ENCODE assay signal across 8 cellular contexts in the genomic region with DNA sequence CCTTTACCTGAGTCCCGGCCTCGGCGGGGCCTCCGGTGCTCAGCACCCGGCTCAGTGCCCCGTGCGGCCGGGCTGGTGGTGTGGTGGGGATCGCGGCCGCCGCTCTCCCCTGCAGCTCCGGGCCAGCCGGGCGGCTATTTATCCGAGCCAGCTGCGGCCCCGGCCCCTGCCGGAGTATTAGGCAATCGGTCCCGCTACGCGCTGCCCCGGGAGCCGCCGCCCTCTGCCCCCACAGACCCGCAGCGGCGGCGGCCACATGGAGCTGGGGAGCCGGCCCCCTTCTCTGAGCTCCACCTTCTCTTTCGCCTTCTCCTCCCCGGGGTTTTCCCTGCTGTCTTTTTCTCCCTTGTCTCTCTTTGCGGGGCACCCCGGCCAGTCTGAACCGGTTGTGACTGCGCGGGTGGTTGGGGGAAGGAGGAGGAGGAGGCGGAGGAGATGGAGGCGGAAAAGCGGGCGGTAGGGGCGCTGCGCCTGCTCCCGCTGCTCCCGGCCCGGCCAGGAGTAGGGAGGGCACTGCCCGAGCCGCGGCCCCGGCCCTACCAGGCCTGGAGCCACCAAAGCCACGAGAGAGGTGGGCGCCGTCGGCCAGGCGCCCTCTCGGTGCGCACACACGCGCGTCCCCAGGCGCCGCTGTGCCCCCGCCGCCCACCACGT. TPM values are rescaled to one million over a fixed set of nuclear protein-coding genes. Genes with fewer than 3 reads are reported as not detected.
DNase-seq lines count a peak whose midpoint lies in the region; ATAC-seq and TF ChIP-seq lines count a peak whose summit lies in the region.

TSS of gene SLC16A9 (minus strand) at position 379 of the 654 bp plus-strand sequence. CDS start 25,559 bp downstream, outside the sequence.

- H3K79me2 ChIP-seq in MM.1S (ENCODE audit: low read length), result peaks cover 3% of the 10 kb centered on the region; the same call in 1 of the 2 replicates

- no peaks in the 10 kb centered on the region for H3K9me2 ChIP-seq in MM.1S (replicated peaks; ENCODE audit: insufficient read depth, low read length)

- peak; percentile 86 for ATAC-seq in esophagus mucosa

- no peak for TF ChIP-seq POLR2A in suprapubic skin (IDR thresholded peaks at IDR 0.05)

- H3K27ac ChIP-seq in MM.1S (ENCODE audit: low read length) (peak within 1 kb of the TSS; percentile 37; the same call in 1 of the 2 replicates), muscle layer of colon (ENCODE audit: low read depth, low read length) (peak within 1 kb of the TSS; percentile 52), suprapubic skin (no peak within 1 kb of the TSS)

- H3K9me3 ChIP-seq in MM.1S (replicated peaks; ENCODE audit: insufficient read depth, low read length) (no peaks in the 10 kb centered on the region), muscle layer of colon (ENCODE audit: low read length) (no peaks in the 10 kb centered on the region), suprapubic skin (no peaks in the 10 kb centered on the region)

- peak; percentile 4 for DNase-seq in activated gamma-delta T cell treated with anti-CD3 and anti-CD28 coated beads, Interleukin-2, amount 50 U/mL, for 16 hours (ENCODE audit: low read depth)
- no peak for DNase-seq in activated gamma-delta T cell (lab: John Stamatoyannopoulos, UW)
- DNase-seq in HEK293T (ENCODE audit: extremely low spot score), result peak; percentile 71
- DNase-seq in MM.1S, result peak; percentile 77
- peak; percentile 66 for DNase-seq in activated CD4-positive, alpha-beta T cell treated with anti-CD3 and anti-CD28 coated beads for 48 hours
- DNase-seq in suprapubic skin (ENCODE audit: low spot score in 2 of 2), result no peak

- peak within 1 kb of the TSS; percentile 93 for H2AFZ ChIP-seq in MM.1S (ENCODE audit: low read length)

- H3K4me1 ChIP-seq in MM.1S (ENCODE audit: low read length), result peaks cover 14% of the 10 kb centered on the region; the same call in 1 of the 2 replicates
- peaks cover 6% of the 10 kb centered on the region for H3K4me1 ChIP-seq in muscle layer of colon (ENCODE audit: insufficient read depth, low read length)
- H3K4me1 ChIP-seq in suprapubic skin, result peaks cover 19% of the 10 kb centered on the region

- no peak for TF ChIP-seq EP300 in suprapubic skin (IDR thresholded peaks at IDR 0.05)

- H3K9ac ChIP-seq in MM.1S (ENCODE audit: low read length) (peak within 1 kb of the TSS; percentile 70), muscle layer of colon (ENCODE audit: low read length) (no peak within 1 kb of the TSS)

- H3K4me2 ChIP-seq in MM.1S (ENCODE audit: low read depth, low read length), result peak within 1 kb of the TSS; percentile 91

- H4K20me1 ChIP-seq in MM.1S (ENCODE audit: insufficient read depth, low read length), result no peaks in the 10 kb centered on the region

- under 1% methylated on average over 43 of the region's 66 CpGs for WGBS in suprapubic skin

- H3K36me3 ChIP-seq in MM.1S (replicated peaks; ENCODE audit: insufficient read depth, low read length) (no peaks in the 10 kb centered on the region), muscle layer of colon (ENCODE audit: insufficient read depth, low read length) (no peaks in the 10 kb centered on the region), suprapubic skin (no peaks in the 10 kb centered on the region)

- TF ChIP-seq CTCF in MM.1S (IDR thresholded peaks at IDR 0.05; ENCODE audit: low read length) (peak; percentile 37), suprapubic skin (IDR thresholded peaks at IDR 0.05) (peak in 1 of 2 donors; percentile 28)

- CTCF ChIA-PET in HEK293T (lab: Yijun Ruan, JAX), result interaction anchor here (1.0 to 1.1 kb wide), 3 partner anchors 9 to 65 kb away, joined by 3 to 5 read pairs (median 5); no protein-coding TSS in a partner anchor

- POLR2A ChIA-PET in HEK293T (lab: Yijun Ruan, JAX), result interaction anchor here (1.0 to 1.3 kb wide), 3 partner anchors 8 to 197 kb away, joined by 3 to 5 read pairs (median 4); partner anchors contain the start of gene CCDC6

- no peaks in the 10 kb centered on the region; the same call in 1 of the 2 replicates for H3F3A ChIP-seq in MM.1S (ENCODE audit: insufficient read depth, low read length)

- no peaks in the 10 kb centered on the region for H3K27me3 ChIP-seq in MM.1S (replicated peaks; ENCODE audit: insufficient read depth, low read length)
- H3K27me3 ChIP-seq in muscle layer of colon (ENCODE audit: control insufficient read depth in 1 of 2, insufficient read depth in 2 of 2, low read length in 2 of 2), result peaks cover 0 to 4% of the 10 kb centered on the region in 2 donors
- H3K27me3 ChIP-seq in suprapubic skin, result peaks cover 17% of the 10 kb centered on the region

- H3K4me3 ChIP-seq in MM.1S (ENCODE audit: low read length), result peak within 1 kb of the TSS; percentile 83
- H3K4me3 ChIP-seq in muscle layer of colon (ENCODE audit: low read depth in 1 of 2, low read length in 2 of 2), result peak within 1 kb of the TSS; percentile 63 to 68
- H3K4me3 ChIP-seq in suprapubic skin, result peak within 1 kb of the TSS; percentile 59

TF ChIP-seq in HEK293T, 16 proteins besides CTCF, POLR2A, EP300 and RAD21:
- no peak for TF ChIP-seq SP1 (IDR thresholded peaks at IDR 0.05)
- TF ChIP-seq L3MBTL2 (conservative IDR thresholded peaks at IDR 0.05), result peak; percentile 40; the same call in 1 of the 2 replicates
- no peak for TF ChIP-seq NFRKB (IDR thresholded peaks at IDR 0.05)
- TF ChIP-seq ZNF384 (IDR thresholded peaks at IDR 0.05), result no peak
TF ChIP-seq in HEK293T: peak in this region for 1.

RNA-seq across cellular contexts. Expression of gene SLC16A9, which starts in this region (rescaled TPM):
- total RNA-seq in esophagus mucosa, result 14.3 TPM
- total RNA-seq in suprapubic skin, result under 1 TPM in 3 of 4 donors, not detected in 1; 0.25 to 0.81 (median 0.64) TPM

Comparison
In these comparisons a context has a peak if more than half of its experiments do, and no peak if none do; other contexts are left out.
1. DNase-seq: peak in activated gamma-delta T cell treated with anti-CD3 and anti-CD28 coated beads, Interleukin-2, amount 50 U/mL, for 16 hours (single experiment), HEK293T (single experiment), MM.1S (single experiment) and activated CD4-positive, alpha-beta T cell treated with anti-CD3 and anti-CD28 coated beads for 48 hours (single experiment); none in activated gamma-delta T cell (single experiment) and suprapubic skin (0 of 2).
2. Peak in every context shown above with its lines, with median percentiles within 50 percentile points of each other: H3K4me3 ChIP-seq.